ENCODE assay signal across 19 cellular contexts in the genomic region with DNA sequence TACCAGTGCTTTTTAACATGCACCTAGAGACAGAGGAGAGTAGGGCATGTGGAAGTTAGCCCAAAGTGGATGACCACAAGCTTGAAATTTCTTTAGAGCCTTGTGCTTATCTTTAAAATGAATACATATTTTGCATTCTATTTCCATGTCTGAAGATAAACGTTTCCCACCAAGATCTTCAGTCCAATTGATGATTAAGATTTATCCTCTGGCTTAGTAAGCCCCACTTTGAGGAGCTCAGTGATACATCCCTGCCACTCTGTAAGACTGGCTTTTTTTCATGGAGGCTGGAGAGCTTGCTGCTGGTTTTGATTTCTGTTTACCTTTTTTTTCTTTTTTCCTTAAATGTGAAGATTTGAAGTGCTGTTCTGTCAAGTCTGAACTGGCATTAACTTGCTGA. TPM values are rescaled to one million over a fixed set of nuclear protein-coding genes. Genes with fewer than 3 reads are reported as not detected.
A peak's percentile ranks its signal among the peaks of the same experiment; 100 is the strongest.
DNase-seq lines count a peak whose midpoint lies in the region; ATAC-seq and TF ChIP-seq lines count a peak whose summit lies in the region.
"Had no signal": no experiment of that assay in that cellular context is flagged by ENCODE, and none has a peak within 500 bp of the region (broad histone marks: within the 10 kb centered on the region; RNA-seq: fewer than 3 reads in every experiment).

No MANE protein-coding gene starts in this region.

- WGBS in GM23248 (ENCODE audit: low coverage in 1 of 2, low lambda C conversion rate in 2 of 2, missing lambda C conversion rate in 2 of 2), 2 experiments: 0 to 5% methylated on average over 1 of the region's 1 CpG
- WGBS in right lobe of liver (ENCODE audit: insufficient coverage, low coverage, low lambda C conversion rate, missing lambda C conversion rate): 58% methylated on average over 1 of the region's 1 CpG

- peaks cover 61% of the 10 kb centered on the region for H3K4me1 ChIP-seq in GM23248 (ENCODE audit: insufficient read depth)
- peaks cover 8% of the 10 kb centered on the region for H3K4me1 ChIP-seq in stomach smooth muscle (ENCODE audit: control insufficient read depth, insufficient read depth, low read length)
- no peaks in the 10 kb centered on the region for H3K4me1 ChIP-seq in right lobe of liver

- H3K4me3 Mint-ChIP-seq in stimulated activated naive CD8-positive, alpha-beta T cell treated with anti-CD3 and anti-CD28 coated beads, Interleukin-15, amount 100 ng/mL, for 72 hours: no peak overlapping the region
- H3K4me3 Mint-ChIP-seq: activated naive CD8-positive, alpha-beta T cell; CD4-positive, alpha-beta T cell had no signal

- peaks cover 56% of the 10 kb centered on the region for H3K79me2 ChIP-seq in GM23248 (ENCODE audit: insufficient read depth)

- peak; percentile 63 for DNase-seq in GM23248
- peak; percentile 20 for DNase-seq in brain microvascular endothelial cell
- no peak for DNase-seq in stimulated activated naive CD8-positive, alpha-beta T cell treated with anti-CD3 and anti-CD28 coated beads, Interleukin-15, amount 100 ng/mL, for 72 hours
- DNase-seq in right lobe of liver: no peak
- no peak for DNase-seq in kidney tubule cell (ENCODE audit: low spot score)
- DNase-seq: ACHN; activated CD4-positive, alpha-beta T cell treated with anti-CD3 and anti-CD28 coated beads for 48 hours; CD4-positive, alpha-beta T cell; mucosa of descending colon; NCI-H1092 treated with DMSO at 0.1 percent for 48 hours; NCI-H748 treated with DMSO at 0.1 percent for 48 hours; pancreas; small intestine had no signal

- H3K9ac ChIP-seq in GM23248 (peak overlapping the region; percentile 65), stomach smooth muscle (ENCODE audit: low read length in 2 of 2) (peak overlapping the region in 1 of 2 donors; percentile 23)

- H3K27me3 ChIP-seq in GM23248 (replicated peaks; ENCODE audit: insufficient read depth) (no peaks in the 10 kb centered on the region), brain microvascular endothelial cell (replicated peaks) (no peaks in the 10 kb centered on the region), layer of hippocampus (ENCODE audit: control insufficient read depth, insufficient read depth, low read length) (no peaks in the 10 kb centered on the region), stomach smooth muscle (ENCODE audit: control insufficient read depth in 1 of 2, insufficient read depth in 2 of 2, low read length in 2 of 2) (no peaks in the 10 kb centered on the region), right lobe of liver (no peaks in the 10 kb centered on the region)
- H3K27me3 ChIP-seq: pancreas had no signal

- no peaks in the 10 kb centered on the region for H3K4me1 Mint-ChIP-seq in stimulated activated naive CD8-positive, alpha-beta T cell treated with anti-CD3 and anti-CD28 coated beads, Interleukin-15, amount 100 ng/mL, for 72 hours

- in situ Hi-C loops in GM23248 (cut with MboI) (no loop called here), brain microvascular endothelial cell (cut with HindIII; ENCODE audit: low pct_ligation_motif_present, low sequenced_read_pairs) (no loop called here)

- H3K27ac Mint-ChIP-seq in stimulated activated naive CD8-positive, alpha-beta T cell treated with anti-CD3 and anti-CD28 coated beads, Interleukin-15, amount 100 ng/mL, for 72 hours: no peak overlapping the region
- H3K27ac Mint-ChIP-seq: activated naive CD8-positive, alpha-beta T cell; CD4-positive, alpha-beta T cell had no signal

- no peaks in the 10 kb centered on the region for H3K9me2 ChIP-seq in GM23248 (ENCODE audit: insufficient read depth)

- H3K36me3 ChIP-seq in GM23248 (ENCODE audit: low read depth) (peaks cover 87% of the 10 kb centered on the region), brain microvascular endothelial cell (replicated peaks) (peaks cover 37% of the 10 kb centered on the region), stomach smooth muscle (ENCODE audit: control insufficient read depth in 2 of 2, insufficient read depth in 2 of 2, low read length in 2 of 2) (peaks cover 9 to 24% of the 10 kb centered on the region in 2 donors), right lobe of liver (peaks cover 0 to 74% (median 19%) of the 10 kb centered on the region in 4 donors)

- H3F3A ChIP-seq in GM23248 (ENCODE audit: insufficient read depth): peaks cover 63% of the 10 kb centered on the region

- H3K4me3 ChIP-seq in GM23248 (peak overlapping the region; percentile 31; the same call in 1 of the 2 replicates), brain microvascular endothelial cell (ENCODE audit: low read depth, low read length) (no peak overlapping the region), stomach smooth muscle (ENCODE audit: low read length in 2 of 2) (no peak overlapping the region), right lobe of liver (no peak overlapping the region)
- H3K4me3 ChIP-seq: K562, mucosa of descending colon, pancreas had no signal

- peak overlapping the region; percentile 38 for H3K4me2 ChIP-seq in GM23248 (ENCODE audit: unreplicated experiment)

- no peaks in the 10 kb centered on the region for H4K20me1 ChIP-seq in GM23248 (ENCODE audit: insufficient read depth)

- no peaks in the 10 kb centered on the region for H3K27me3 Mint-ChIP-seq in stimulated activated naive CD8-positive, alpha-beta T cell treated with anti-CD3 and anti-CD28 coated beads, Interleukin-15, amount 100 ng/mL, for 72 hours
- H3K27me3 Mint-ChIP-seq: activated naive CD8-positive, alpha-beta T cell; CD4-positive, alpha-beta T cell had no signal

- H3K27ac ChIP-seq in GM23248: peak overlapping the region; percentile 75
- peak overlapping the region; percentile 21 for H3K27ac ChIP-seq in brain microvascular endothelial cell
- peak overlapping the region; percentile 79 for H3K27ac ChIP-seq in layer of hippocampus (ENCODE audit: low read depth, low read length)
- H3K27ac ChIP-seq in stomach smooth muscle (ENCODE audit: low read length): peak overlapping the region; percentile 41
- H3K27ac ChIP-seq in right lobe of liver: no peak overlapping the region
- H3K27ac ChIP-seq: HL-60 had no signal

- H3K9me3 ChIP-seq in GM23248 (ENCODE audit: low read depth): no peaks in the 10 kb centered on the region
- no peaks in the 10 kb centered on the region for H3K9me3 ChIP-seq in stomach smooth muscle (ENCODE audit: control insufficient read depth in 2 of 2, low read length in 2 of 2)
- H3K9me3 ChIP-seq in right lobe of liver: no peaks in the 10 kb centered on the region
- H3K9me3 ChIP-seq: mucosa of descending colon, pancreas had no signal

- no peak for ATAC-seq in stimulated activated naive CD8-positive, alpha-beta T cell treated with anti-CD3 and anti-CD28 coated beads, Interleukin-15, amount 100 ng/mL, for 72 hours
- ATAC-seq in right lobe of liver (no peak), HG03469 (IDR thresholded peaks at IDR 0.05; ENCODE audit: unreplicated experiment) (no peak)
- ATAC-seq: K562, mucosa of descending colon had no signal

- TF ChIP-seq POLR2A in right lobe of liver (IDR thresholded peaks at IDR 0.05): no peak

- TF ChIP-seq CTCF in brain microvascular endothelial cell (IDR thresholded peaks at IDR 0.05; ENCODE audit: low read depth, low read length, missing control alignments): no peak
- TF ChIP-seq CTCF in right lobe of liver (IDR thresholded peaks at IDR 0.05): no peak

- H3K9me3 Mint-ChIP-seq in stimulated activated naive CD8-positive, alpha-beta T cell treated with anti-CD3 and anti-CD28 coated beads, Interleukin-15, amount 100 ng/mL, for 72 hours: no peaks in the 10 kb centered on the region
- H3K9me3 Mint-ChIP-seq: CD4-positive, alpha-beta T cell had no signal

- H2AFZ ChIP-seq in GM23248: no peak overlapping the region

- intact Hi-C loops in right lobe of liver (cut with DNase I): no loop called here

RNA-seq across cellular contexts. Expression of a gene that starts 54.1 kb away (rescaled TPM):
- 88.5 and 90.4 TPM in 2 replicates for total RNA-seq in GM23248 (2014; rRNA removed; shearing (Covaris generic))
- 128 and 129 TPM in 2 replicates for polyA plus RNA-seq in GM23248 (2016; fragmentation: Nextera tagmentation; extraction: Ambion mirVana)
- 10 to 100 TPM in 5 of 6 experiments, 1 to 10 TPM in 1; 9.9 to 26.4 (median 18.3) TPM for total RNA-seq in right lobe of liver

Comparison
In these comparisons a context has a peak if more than half of its experiments do, and no peak if none do; other contexts are left out.
1. DNase-seq: peak in GM23248 (single experiment) and brain microvascular endothelial cell (single experiment); none in stimulated activated naive CD8-positive, alpha-beta T cell treated with anti-CD3 and anti-CD28 coated beads, Interleukin-15, amount 100 ng/mL, for 72 hours (0 of 2), right lobe of liver (0 of 3) and kidney tubule cell (single experiment).
2. H3K27ac ChIP-seq: peak in GM23248 (single experiment), brain microvascular endothelial cell (single experiment), layer of hippocampus (single experiment) and stomach smooth muscle (single experiment); none in right lobe of liver (0 of 3).